8 cellular contexts compared by ENCODE assay signal in the genomic region with DNA sequence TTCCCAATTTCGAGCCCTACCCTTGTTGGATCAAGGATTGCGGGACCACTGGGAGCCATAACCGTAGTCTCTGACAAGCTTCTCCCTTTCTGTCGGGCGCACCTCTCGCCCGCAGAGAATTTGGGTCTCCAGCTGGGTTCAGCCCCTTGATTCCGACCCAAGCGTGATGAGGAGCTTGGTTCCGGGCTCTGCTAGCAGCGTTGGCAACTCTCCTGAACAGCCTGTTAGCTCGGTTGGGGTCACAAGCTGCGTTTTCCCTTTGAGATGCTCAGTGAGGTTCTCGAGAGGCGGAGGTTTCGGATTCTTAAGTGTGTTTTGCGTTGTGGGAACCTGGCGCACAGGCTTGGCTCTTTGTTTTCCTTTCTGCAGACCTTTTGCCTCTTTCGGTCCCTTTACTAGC. TPM values are rescaled to one million over a fixed set of nuclear protein-coding genes. Genes with fewer than 3 reads are reported as not detected.
DNase-seq lines count a peak whose midpoint lies in the region; ATAC-seq and TF ChIP-seq lines count a peak whose summit lies in the region.

No MANE protein-coding gene starts in this region.

- DNase-seq in activated CD4-positive, alpha-beta T cell treated with anti-CD3 and anti-CD28 coated beads for 48 hours = peak; percentile 28
- DNase-seq in activated CD4-positive, alpha-beta T cell treated with anti-CD3 and anti-CD28 coated beads for 4 hours = no peak
- DNase-seq in SK-N-SH = peak; percentile 27
- DNase-seq in effector memory CD4-positive, alpha-beta T cell = no peak
- no peak for DNase-seq in NCI-H1048 (lab: John Stamatoyannopoulos, UW)
- DNase-seq in MV-4-11 (lab: John Stamatoyannopoulos, UW) = no peak

- peak overlapping the region; percentile 96 for H3K4me2 ChIP-seq in SK-N-SH

- H3K4me3 ChIP-seq in SK-N-SH (ENCODE audit: low read depth in 2 of 2, low read length in 1 of 2) (peak overlapping the region; percentile 91 to 95), muscle layer of duodenum (ENCODE audit: low read depth in 1 of 2, low read length in 2 of 2) (peak overlapping the region; percentile 97 to 100)
- peak overlapping the region; percentile 96 for H3K4me3 ChIP-seq in effector memory CD4-positive, alpha-beta T cell (ENCODE audit: insufficient read depth, low read depth, low read length, poor library complexity, severe bottlenecking)

- TF ChIP-seq RAD21 in SK-N-SH (IDR thresholded peaks at IDR 0.05; ENCODE audit: low read length) = no peak

- ATAC-seq in HG02571 (IDR thresholded peaks at IDR 0.05; ENCODE audit: unreplicated experiment) = no peak

- peak overlapping the region in 1 of 2 experiments; percentile 63; a peak in 3 of 4 replicates for H3K27ac ChIP-seq in SK-N-SH (ENCODE audit: low read depth in 2 of 2, low read length in 1 of 2)
- H3K27ac ChIP-seq in effector memory CD4-positive, alpha-beta T cell (ENCODE audit: insufficient read depth, low read length, poor library complexity, severe bottlenecking) = peak overlapping the region; percentile 90
- peak overlapping the region; percentile 82 for H3K27ac ChIP-seq in muscle layer of duodenum (ENCODE audit: low read length)

- H3K27me3 ChIP-seq in SK-N-SH (ENCODE audit: insufficient read depth) (no peaks in the 10 kb centered on the region), muscle layer of duodenum (ENCODE audit: low read depth, low read length) (no peaks in the 10 kb centered on the region)
- no peaks in the 10 kb centered on the region for H3K27me3 ChIP-seq in effector memory CD4-positive, alpha-beta T cell (replicated peaks; ENCODE audit: control insufficient read depth, insufficient read depth, low read length, poor library complexity, severe bottlenecking)

- under 1% methylated on average over 16 of the region's 19 CpGs for WGBS in SK-N-SH (ENCODE audit: low lambda C conversion rate)

- no peak for TF ChIP-seq CTCF in SK-N-SH (IDR thresholded peaks at IDR 0.05)

- H2AFZ ChIP-seq in SK-N-SH (ENCODE audit: low read depth) = peak overlapping the region; percentile 88; the same call in 1 of the 2 replicates

- peaks cover 11% of the 10 kb centered on the region for H3F3A ChIP-seq in SK-N-SH (replicated peaks; ENCODE audit: insufficient read depth)

- POLR2A ChIA-PET in SK-N-SH (lab: Yijun Ruan, JAX) = interaction anchor here (1.0 kb wide), 2 partner anchors 11 to 38 kb away, joined by 3 to 4 read pairs; partner anchors contain the start of gene AP1G1

- H4K20me1 ChIP-seq in SK-N-SH (ENCODE audit: insufficient read depth) = peaks cover 19% of the 10 kb centered on the region; the same call in 1 of the 2 replicates

- CTCF ChIA-PET in SK-N-SH (lab: Yijun Ruan, JAX) = interaction anchor here (4.0 kb wide), 1 partner anchor 36 kb away, joined by 17 read pairs; no protein-coding TSS in a partner anchor

- no peak for TF ChIP-seq EP300 in SK-N-SH (IDR thresholded peaks at IDR 0.05; ENCODE audit: borderline replicate concordance in 1 of 2, low read depth in 1 of 2, low read length in 1 of 2)

- H3K9me2 ChIP-seq in SK-N-SH = no peaks in the 10 kb centered on the region

- peak overlapping the region; percentile 82 for H3K9ac ChIP-seq in SK-N-SH

- H3K36me3 ChIP-seq in SK-N-SH (replicated peaks in 1 of 2; ENCODE audit: control insufficient read depth in 1 of 2, insufficient read depth in 2 of 2, low read length in 1 of 2) (peaks cover 21 to 35% of the 10 kb centered on the region in 2 experiments), muscle layer of duodenum (ENCODE audit: control insufficient read depth in 1 of 2, insufficient read depth in 2 of 2, low read length in 2 of 2) (peaks cover 30 to 32% of the 10 kb centered on the region in 2 donors)
- H3K36me3 ChIP-seq in effector memory CD4-positive, alpha-beta T cell (ENCODE audit: control insufficient read depth, insufficient read depth, low read length) = peaks cover 36% of the 10 kb centered on the region

- peaks cover 40% of the 10 kb centered on the region for H3K79me2 ChIP-seq in SK-N-SH (ENCODE audit: insufficient read depth)

- no peaks in the 10 kb centered on the region for H3K9me3 ChIP-seq in SK-N-SH
- H3K9me3 ChIP-seq in effector memory CD4-positive, alpha-beta T cell (ENCODE audit: control insufficient read depth, low read length) = no peaks in the 10 kb centered on the region
- H3K9me3 ChIP-seq in muscle layer of duodenum (ENCODE audit: control insufficient read depth in 1 of 2, low read length in 2 of 2) = no peaks in the 10 kb centered on the region

- H3K4me1 ChIP-seq in SK-N-SH (ENCODE audit: control insufficient read depth in 1 of 2, insufficient read depth in 2 of 2, low read depth in 1 of 2, low read length in 1 of 2) (peaks cover 0 to 7% of the 10 kb centered on the region in 2 experiments; a peak in 2 of 4 replicates), muscle layer of duodenum (ENCODE audit: control insufficient read depth in 1 of 2, insufficient read depth in 2 of 2, low read length in 2 of 2) (peaks cover 9 to 20% of the 10 kb centered on the region in 2 donors)
- H3K4me1 ChIP-seq in effector memory CD4-positive, alpha-beta T cell (ENCODE audit: control insufficient read depth, insufficient read depth, low read length, poor library complexity, severe bottlenecking) = peaks cover 7% of the 10 kb centered on the region

TF ChIP-seq in SK-N-SH, 30 proteins besides CTCF, POLR2A, EP300 and RAD21:
- TF ChIP-seq YY1 (IDR thresholded peaks at IDR 0.05; ENCODE audit: low read depth) (no peak), RFX5 (IDR thresholded peaks at IDR 0.05; ENCODE audit: low read length) (no peak), FOXM1 (IDR thresholded peaks at IDR 0.05; ENCODE audit: low read depth) (no peak), RXRA (IDR thresholded peaks at IDR 0.05; ENCODE audit: borderline replicate concordance, low read depth) (no peak), NFIC (IDR thresholded peaks at IDR 0.05; ENCODE audit: borderline replicate concordance) (no peak), EZH2phosphoT487 (IDR thresholded peaks at IDR 0.05; ENCODE audit: borderline replicate concordance, low read depth) (no peak), MXI1 (IDR thresholded peaks at IDR 0.05; ENCODE audit: low read depth, low read length) (no peak)

RNA-seq across cellular contexts. Expression of gene ATXN1L, which starts 0.7 kb away (rescaled TPM):
- polyA plus RNA-seq in SK-N-SH (2012; rRNA removed) = 8.0 and 11.0 TPM in 2 replicates
- polyA plus RNA-seq in SK-N-SH (2012; cell fraction: cytosol; rRNA removed) = 5.7 and 7.1 TPM in 2 replicates
- polyA plus RNA-seq in SK-N-SH (2012; cell fraction: nucleus; rRNA removed) = 16.8 and 23.7 TPM in 2 replicates

RNA-seq across cellular contexts. Expression of gene ZNF821, which starts 37.5 kb away (rescaled TPM):
- polyA plus RNA-seq in SK-N-SH (2012; rRNA removed) = 7.7 and 8.8 TPM in 2 replicates
- 5.7 and 7.4 TPM in 2 replicates for polyA plus RNA-seq in SK-N-SH (2012; cell fraction: cytosol; rRNA removed)
- 13.5 and 21.4 TPM in 2 replicates for polyA plus RNA-seq in SK-N-SH (2012; cell fraction: nucleus; rRNA removed)

RNA-seq across cellular contexts. Expression of gene AP1G1, which starts 37.8 kb away (rescaled TPM):
- 23.8 and 33.8 TPM in 2 replicates for polyA plus RNA-seq in SK-N-SH (2012; rRNA removed)
- polyA plus RNA-seq in SK-N-SH (2012; cell fraction: cytosol; rRNA removed) = 18.1 and 19.1 TPM in 2 replicates
- 34.5 and 56.0 TPM in 2 replicates for polyA plus RNA-seq in SK-N-SH (2012; cell fraction: nucleus; rRNA removed)

RNA-seq across cellular contexts. Expression of gene IST1, which starts 48.9 kb away (rescaled TPM):
- polyA plus RNA-seq in SK-N-SH (2012; rRNA removed) = 133 and 187 TPM in 2 replicates
- polyA plus RNA-seq in SK-N-SH (2012; cell fraction: cytosol; rRNA removed) = 123 and 127 TPM in 2 replicates
- polyA plus RNA-seq in SK-N-SH (2012; cell fraction: nucleus; rRNA removed) = 213 and 350 TPM in 2 replicates

Comparison
In these comparisons a context has a peak if more than half of its experiments do, and no peak if none do; other contexts are left out.
1. DNase-seq: peak in activated CD4-positive, alpha-beta T cell treated with anti-CD3 and anti-CD28 coated beads for 48 hours (single experiment) and SK-N-SH (single experiment); none in activated CD4-positive, alpha-beta T cell treated with anti-CD3 and anti-CD28 coated beads for 4 hours (0 of 2), effector memory CD4-positive, alpha-beta T cell (0 of 3), NCI-H1048 (single experiment) and MV-4-11 (single experiment).
2. Peak in every context shown above with its lines, with median percentiles within 50 percentile points of each other: H3K4me3 ChIP-seq.